Comparison of ENCODE assay signal across 8 cellular contexts in the genomic region with DNA sequence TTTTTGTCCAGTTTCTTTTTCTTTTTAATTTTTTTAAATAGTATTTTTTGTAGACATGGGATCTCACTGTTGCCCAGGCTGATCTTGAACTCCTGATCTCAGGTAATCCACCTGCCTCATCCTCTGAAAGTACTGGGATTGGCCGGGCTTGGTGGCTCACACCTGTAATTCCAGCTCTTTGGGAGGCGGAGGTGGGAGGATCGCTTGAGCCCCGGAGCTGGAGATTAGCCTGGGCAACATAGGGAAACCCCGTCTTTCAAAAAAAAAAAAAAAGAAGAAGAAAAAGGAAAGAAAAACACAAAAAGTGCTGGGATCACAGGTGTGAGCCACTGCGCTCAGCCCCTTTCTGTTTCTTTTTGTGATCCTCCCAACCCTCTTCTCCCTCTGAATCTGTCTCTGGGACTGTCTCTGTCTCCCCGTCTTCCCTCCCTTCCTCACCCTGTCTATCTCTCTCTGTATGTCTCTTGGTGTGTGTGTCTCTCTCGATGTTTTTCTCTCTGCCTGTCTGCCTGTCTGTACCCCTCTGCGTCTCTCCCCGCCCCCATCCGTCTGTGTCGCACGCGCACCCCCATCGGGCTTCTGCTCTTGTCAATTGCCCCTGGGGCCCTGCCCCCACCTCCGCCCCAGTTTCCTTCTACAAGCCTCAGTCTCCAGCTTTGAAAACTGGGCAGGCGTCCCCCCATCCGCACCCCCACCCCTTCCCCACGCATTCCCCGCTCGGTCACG. TPM values are rescaled to one million over a fixed set of nuclear protein-coding genes. Genes with fewer than 3 reads are reported as not detected.
A peak's percentile ranks its signal among the peaks of the same experiment; 100 is the strongest.
DNase-seq lines count a peak whose midpoint lies in the region; ATAC-seq and TF ChIP-seq lines count a peak whose summit lies in the region.

No MANE protein-coding gene starts in this region.

- no peaks in the 10 kb centered on the region for H3K9me3 Mint-ChIP-seq in activated CD8-positive, alpha-beta T cell treated with anti-CD3 and anti-CD28 coated beads for 36 hours

- peak overlapping the region; percentile 96 for H3K4me2 ChIP-seq in osteoblast (ENCODE audit: insufficient read depth, low read length)

- H3K4me1 ChIP-seq in osteoblast (ENCODE audit: insufficient read depth, low read length) = peaks cover 41% of the 10 kb centered on the region
- H3K4me1 ChIP-seq in tibial artery = peaks cover 6 to 53% (median 38%) of the 10 kb centered on the region in 4 donors

- CTCF ChIA-PET in AG04450 (lab: Charles Lee) = interaction anchor here (1.1 kb wide), 1 partner anchor 9 kb away, joined by 4 read pairs; no protein-coding TSS in a partner anchor
- CTCF ChIA-PET in activated CD8-positive, alpha-beta T cell treated with anti-CD3 and anti-CD28 coated beads for 36 hours (lab: Charles Lee) = interaction anchor here (2.3 to 3.9 kb wide), 2 partner anchors 8 to 15 kb away, joined by 7 to 32 read pairs; partner anchors contain the start of genes MED29 and PAF1

- intact Hi-C loops in activated CD8-positive, alpha-beta T cell treated with anti-CD3 and anti-CD28 coated beads for 36 hours (cut with micrococcal nuclease) = no loop called here
- intact Hi-C loops in tibial artery (cut with DNase I; ENCODE audit: low total_unique reads) = no loop called here

- H3K4me3 Mint-ChIP-seq in activated CD8-positive, alpha-beta T cell treated with anti-CD3 and anti-CD28 coated beads for 36 hours = peak overlapping the region; percentile 79

- peaks cover 13% of the 10 kb centered on the region for H3K36me3 ChIP-seq in osteoblast (ENCODE audit: insufficient read depth, low read length)
- peaks cover 21 to 22% (median 21%) of the 10 kb centered on the region in 3 donors for H3K36me3 ChIP-seq in tibial artery

- H3K27me3 Mint-ChIP-seq in activated CD8-positive, alpha-beta T cell treated with anti-CD3 and anti-CD28 coated beads for 36 hours = no peaks in the 10 kb centered on the region

- H3K79me2 ChIP-seq in osteoblast (ENCODE audit: insufficient read depth, low read length) = peaks cover 26% of the 10 kb centered on the region

- H3K9me3 ChIP-seq in AG04450 (ENCODE audit: control insufficient read depth, insufficient read depth, low read length) (peaks cover 8% of the 10 kb centered on the region; the same call in 1 of the 2 replicates), osteoblast (ENCODE audit: low read depth, low read length) (no peaks in the 10 kb centered on the region), tibial artery (no peaks in the 10 kb centered on the region)

- H3K27ac ChIP-seq in AG04450 (ENCODE audit: low read depth, low read length) = peak overlapping the region; percentile 39
- H3K27ac ChIP-seq in osteoblast (ENCODE audit: low read depth, low read length) = peak overlapping the region; percentile 81
- peak overlapping the region; percentile 99 to 100 for H3K27ac ChIP-seq in tibial artery

- no peak for DNase-seq in AG04450 (ENCODE audit: low read depth, low spot score)
- peak; percentile 47 for DNase-seq in LHCN-M2 (ENCODE audit: low read depth)
- peak; percentile 96 for DNase-seq in activated CD8-positive, alpha-beta T cell treated with anti-CD3 and anti-CD28 coated beads for 36 hours
- DNase-seq in epithelial cell of esophagus (ENCODE audit: low read depth) = peak; percentile 65
- no peak for DNase-seq in osteoblast (ENCODE audit: insufficient read length, low spot score, missing footprints)
- peak in 1 of 2 donors; percentile 88 for DNase-seq in tibial artery

- no peak overlapping the region for H2AFZ ChIP-seq in osteoblast (ENCODE audit: low read length)

- peaks cover 28% of the 10 kb centered on the region for H4K20me1 ChIP-seq in osteoblast (ENCODE audit: insufficient read depth, low read length)

- peaks cover 28% of the 10 kb centered on the region for H3K36me3 Mint-ChIP-seq in activated CD8-positive, alpha-beta T cell treated with anti-CD3 and anti-CD28 coated beads for 36 hours (ENCODE audit: low read depth)

- H3K27ac Mint-ChIP-seq in activated CD8-positive, alpha-beta T cell treated with anti-CD3 and anti-CD28 coated beads for 36 hours = peak overlapping the region; percentile 88

- peak; percentile 15 for ATAC-seq in activated CD8-positive, alpha-beta T cell treated with anti-CD3 and anti-CD28 coated beads for 36 hours
- ATAC-seq in HG03521 (IDR thresholded peaks at IDR 0.05; ENCODE audit: unreplicated experiment) (no peak), GM18861 (IDR thresholded peaks at IDR 0.05; ENCODE audit: unreplicated experiment) (no peak)

- H3K4me1 Mint-ChIP-seq in activated CD8-positive, alpha-beta T cell treated with anti-CD3 and anti-CD28 coated beads for 36 hours (ENCODE audit: low read depth) = peaks cover 50% of the 10 kb centered on the region

- H3K27me3 ChIP-seq in AG04450 (ENCODE audit: control insufficient read depth, insufficient read depth, low read length) = no peaks in the 10 kb centered on the region
- no peaks in the 10 kb centered on the region for H3K27me3 ChIP-seq in osteoblast (ENCODE audit: insufficient read depth, low read length)
- no peaks in the 10 kb centered on the region for H3K27me3 ChIP-seq in tibial artery

- no peak for TF ChIP-seq CTCF in AG04450 (IDR thresholded peaks at IDR 0.05; ENCODE audit: low read depth, low read length)
- no peak for TF ChIP-seq CTCF in activated CD8-positive, alpha-beta T cell treated with anti-CD3 and anti-CD28 coated beads for 36 hours (IDR thresholded peaks at IDR 0.05)
- no peak for TF ChIP-seq CTCF in epithelial cell of esophagus (IDR thresholded peaks at IDR 0.05; ENCODE audit: insufficient read depth, low read depth, low read length, missing control alignments)
- TF ChIP-seq CTCF in osteoblast (IDR thresholded peaks at IDR 0.05; ENCODE audit: extremely low read depth, low read depth, low read length) = no peak
- TF ChIP-seq CTCF in tibial artery (IDR thresholded peaks at IDR 0.05) = no peak

- H3K4me3 ChIP-seq in AG04450 (ENCODE audit: low read depth, low read length) = peak overlapping the region; percentile 93
- peak overlapping the region; percentile 98 for H3K4me3 ChIP-seq in epithelial cell of esophagus (ENCODE audit: low read length)
- peak overlapping the region; percentile 83 for H3K4me3 ChIP-seq in osteoblast (ENCODE audit: insufficient read depth, low read length)
- peak overlapping the region; percentile 92 to 96 for H3K4me3 ChIP-seq in tibial artery

- POLR2A ChIA-PET in AG04450 (lab: Yijun Ruan, JAX) = interaction anchor here (0.6 to 3.8 kb wide), 7 partner anchors 8 to 1813 kb away, joined by 3 to 27 read pairs (median 4); partner anchors contain the start of genes AXL, MED29, PAF1 and RPS16
- POLR2A ChIA-PET in activated CD8-positive, alpha-beta T cell treated with anti-CD3 and anti-CD28 coated beads for 36 hours (lab: Charles Lee) = interaction anchor here (1.1 to 4.5 kb wide), 8 partner anchors 9 to 73 kb away, joined by 3 to 50 read pairs (median 6); partner anchors contain the start of genes GMFG, MED29, PAF1 and RPS16

RNA-seq across cellular contexts. Expression of gene ZFP36, which starts 0.6 kb away (rescaled TPM):
- 4.1 and 8.3 TPM in 2 replicates for polyA plus RNA-seq in AG04450 (2011; rRNA removed)
- polyA minus RNA-seq in AG04450 (2011; rRNA and poly(A)+ RNA removed) = 4.6 and 6.4 TPM in 2 replicates
- total RNA-seq in LHCN-M2 (2014; rRNA removed) (9.3 and 15.0 TPM in 2 replicates), osteoblast (6.2 and 6.5 TPM in 2 replicates)
- polyA plus RNA-seq in LHCN-M2 (2012) = 16.3 TPM
- total RNA-seq in activated CD8-positive, alpha-beta T cell treated with anti-CD3 and anti-CD28 coated beads for 36 hours = 10 to 100 TPM; 74.6 to 80.3 TPM

RNA-seq across cellular contexts. Expression of gene PLEKHG2, which starts 6.4 kb away (rescaled TPM):
- 12.3 and 19.1 TPM in 2 replicates for polyA plus RNA-seq in AG04450 (2011; rRNA removed)
- 27.4 and 38.3 TPM in 2 replicates for polyA minus RNA-seq in AG04450 (2011; rRNA and poly(A)+ RNA removed)
- total RNA-seq in LHCN-M2 (2014; rRNA removed) (19.9 and 23.4 TPM in 2 replicates), osteoblast (21.4 and 21.5 TPM in 2 replicates)
- polyA plus RNA-seq in LHCN-M2 (2012) = 27.7 TPM
- total RNA-seq in activated CD8-positive, alpha-beta T cell treated with anti-CD3 and anti-CD28 coated beads for 36 hours = 10 to 100 TPM; 35.9 to 42.8 TPM

RNA-seq across cellular contexts. Expression of gene MED29, which starts 14.9 kb away (rescaled TPM):
- polyA plus RNA-seq in AG04450 (2011; rRNA removed) = 28.0 and 29.9 TPM in 2 replicates
- polyA minus RNA-seq in AG04450 (2011; rRNA and poly(A)+ RNA removed) = 22.2 and 26.5 TPM in 2 replicates
- total RNA-seq in LHCN-M2 (2014; rRNA removed) (32.8 and 38.7 TPM in 2 replicates), osteoblast (19.9 and 23.0 TPM in 2 replicates)
- 24.7 TPM for polyA plus RNA-seq in LHCN-M2 (2012)
- 10 to 100 TPM; 19.5 to 19.8 TPM for total RNA-seq in activated CD8-positive, alpha-beta T cell treated with anti-CD3 and anti-CD28 coated beads for 36 hours

RNA-seq across cellular contexts. Expression of gene PAF1, which starts 15.2 kb away (rescaled TPM):
- 51.9 and 60.5 TPM in 2 replicates for polyA plus RNA-seq in AG04450 (2011; rRNA removed)
- 46.7 and 51.6 TPM in 2 replicates for polyA minus RNA-seq in AG04450 (2011; rRNA and poly(A)+ RNA removed)
- 51.9 and 61.7 TPM in 2 replicates for total RNA-seq in LHCN-M2 (2014; rRNA removed)
- 78.7 TPM for polyA plus RNA-seq in LHCN-M2 (2012)
- 10 to 100 TPM; 35.5 to 36.5 TPM for total RNA-seq in activated CD8-positive, alpha-beta T cell treated with anti-CD3 and anti-CD28 coated beads for 36 hours
- 29.3 and 29.8 TPM in 2 replicates for total RNA-seq in osteoblast

RNA-seq across cellular contexts. Expression of gene RPS16, which starts 29.7 kb away (rescaled TPM):
- polyA plus RNA-seq in AG04450 (2011; rRNA removed) = 1,488 and 2,094 TPM in 2 replicates
- polyA minus RNA-seq in AG04450 (2011; rRNA and poly(A)+ RNA removed) = 1,554 and 2,030 TPM in 2 replicates
- total RNA-seq in LHCN-M2 (2014; rRNA removed) = 159 and 209 TPM in 2 replicates
- 3,320 TPM for polyA plus RNA-seq in LHCN-M2 (2012)
- total RNA-seq in activated CD8-positive, alpha-beta T cell treated with anti-CD3 and anti-CD28 coated beads for 36 hours = 1,000 to 10,000 TPM; 3,249 to 3,324 TPM
- total RNA-seq in osteoblast = 44.9 and 56.0 TPM in 2 replicates

Comparison
In these comparisons a context has a peak if more than half of its experiments do, and no peak if none do; other contexts are left out.
1. DNase-seq: peak in LHCN-M2 (single experiment), activated CD8-positive, alpha-beta T cell treated with anti-CD3 and anti-CD28 coated beads for 36 hours (single experiment) and epithelial cell of esophagus (single experiment); none in AG04450 (single experiment) and osteoblast (single experiment).
2. H3K27ac ChIP-seq: peak in every context shown above with its lines; median percentile 100 in tibial artery; 81 in osteoblast; 39 in AG04450.
3. Peak in every context shown above with its lines, with median percentiles within 50 percentile points of each other: H3K4me3 ChIP-seq.